15 cellular contexts compared by ENCODE assay signal in genomic region chr5:110377411-110378392, GRCh38.
A peak's percentile ranks its signal among the peaks of the same experiment; 100 is the strongest.
DNase-seq lines count a peak whose midpoint lies in the region; ATAC-seq and TF ChIP-seq lines count a peak whose summit lies in the region.
"Had no signal": no experiment of that assay in that cellular context is flagged by ENCODE, and none has a peak within 500 bp of the region (broad histone marks: within the 10 kb centered on the region; RNA-seq: fewer than 3 reads in every experiment).

No MANE protein-coding gene starts in this region.

- H3K4me3 ChIP-seq in fibroblast of lung (replicated peaks in 1 of 4; ENCODE audit: control extremely low read depth in 1 of 4, insufficient read depth in 1 of 4, low read depth in 3 of 4, low read length in 4 of 4) = no peak overlapping the region
- H3K4me3 ChIP-seq: body of pancreas, right lobe of liver had no signal

- peak; percentile 48 for ATAC-seq in omental fat pad (ENCODE audit: low FRiP score)
- no peak for ATAC-seq in HG03442 (IDR thresholded peaks at IDR 0.05; ENCODE audit: unreplicated experiment)
- ATAC-seq: body of pancreas, right lobe of liver had no signal

- no peak overlapping the region for H2AFZ ChIP-seq in fibroblast of lung (ENCODE audit: low read length)

- H3K4me1 ChIP-seq in fibroblast of lung (ENCODE audit: control insufficient read depth, extremely low read depth, insufficient read depth, low read length) = peaks cover 8% of the 10 kb centered on the region
- H3K4me1 ChIP-seq: body of pancreas, right lobe of liver had no signal

- peak overlapping the region; percentile 12 for H3K27ac ChIP-seq in fibroblast of lung (ENCODE audit: insufficient read depth, low read length)
- H3K27ac ChIP-seq: body of pancreas, right lobe of liver, WERI-Rb-1 had no signal

- H3K9ac ChIP-seq in fibroblast of lung (ENCODE audit: insufficient read depth, low read length) = no peak overlapping the region

- no peak overlapping the region for H3K4me2 ChIP-seq in fibroblast of lung (ENCODE audit: extremely low read depth, insufficient read depth, low read length)

- H3K36me3 ChIP-seq in fibroblast of lung (ENCODE audit: control insufficient read depth, insufficient read depth, low read length) = no peaks in the 10 kb centered on the region
- H3K36me3 ChIP-seq: right lobe of liver, WERI-Rb-1 had no signal

- TF ChIP-seq CTCF in fibroblast of lung (conservative IDR thresholded peaks at IDR 0.05 in 1 of 2, IDR thresholded peaks at IDR 0.05 in 1 of 2; ENCODE audit: low read depth in 1 of 2, low read length in 2 of 2) (no peak), omental fat pad (IDR thresholded peaks at IDR 0.05) (no peak)

- no peaks in the 10 kb centered on the region for H4K20me1 ChIP-seq in fibroblast of lung (ENCODE audit: control insufficient read depth, extremely low read depth, insufficient read depth, low read length)

- no peaks in the 10 kb centered on the region for H3K79me2 ChIP-seq in fibroblast of lung (ENCODE audit: control insufficient read depth, insufficient read depth, low read length)

- no peaks in the 10 kb centered on the region for H3K9me3 ChIP-seq in fibroblast of lung (ENCODE audit: control insufficient read depth, insufficient read depth, low read depth, low read length)
- H3K9me3 ChIP-seq: body of pancreas, right lobe of liver had no signal

- H3K27me3 ChIP-seq in fibroblast of lung (ENCODE audit: control insufficient read depth, insufficient read depth, low read length) = no peaks in the 10 kb centered on the region
- H3K27me3 ChIP-seq: body of pancreas, right lobe of liver had no signal

- peak; percentile 21 for DNase-seq in ELF-1 (ENCODE audit: low read depth, low spot score)
- DNase-seq in RKO (ENCODE audit: low spot score) = peak; percentile 15
- DNase-seq in fibroblast of lung (ENCODE audit: low read depth in 2 of 2) = peak in 1 of 2 donors; percentile 94
- DNase-seq in omental fat pad (ENCODE audit: low spot score) = no peak
- no peak for DNase-seq in KG1 (lab: John Stamatoyannopoulos, UW)
- DNase-seq in activated CD4-positive, alpha-beta T cell treated with anti-CD3 and anti-CD28 coated beads for 48 hours = no peak
- no peak for DNase-seq in SW480 (ENCODE audit: low spot score)
- DNase-seq: body of pancreas; CD4-positive, alpha-beta memory T cell; NCI-H1436 treated with DMSO at 0.1 percent for 48 hours; NCI-H69; right lobe of liver; SHP77 treated with DMSO at 0.1 percent for 48 hours; WERI-Rb-1 had no signal

Comparison
In these comparisons a context has a peak if more than half of its experiments do, and no peak if none do; other contexts are left out.
1. DNase-seq: peak in ELF-1 (single experiment) and RKO (single experiment); none in omental fat pad (single experiment), KG1 (single experiment), activated CD4-positive, alpha-beta T cell treated with anti-CD3 and anti-CD28 coated beads for 48 hours (single experiment) and SW480 (single experiment).